ENCODE assay signal across 20 cellular contexts in genomic region chrX:24427747-24428019, GRCh38. TPM values are rescaled to one million over a fixed set of nuclear protein-coding genes. Genes with fewer than 3 reads are reported as not detected.
DNase-seq lines count a peak whose midpoint lies in the region; ATAC-seq and TF ChIP-seq lines count a peak whose summit lies in the region.
"Had no signal": no experiment of that assay in that cellular context is flagged by ENCODE, and none has a peak within 500 bp of the region (broad histone marks: within the 10 kb centered on the region; RNA-seq: fewer than 3 reads in every experiment).

No MANE protein-coding gene starts in this region.

- no peak overlapping the region for H3K27ac Mint-ChIP-seq in MCF 10A (ENCODE audit: low read depth, unreplicated experiment)
- H3K27ac Mint-ChIP-seq in activated CD4-positive, alpha-beta T cell treated with anti-CD3 and anti-CD28 coated beads for 36 hours: no peak overlapping the region
- H3K27ac Mint-ChIP-seq: activated CD4-positive, alpha-beta memory T cell treated with anti-CD3 and anti-CD28 coated beads for 36 hours; GM23338 had no signal

- intact Hi-C loops in breast epithelium (cut with DNase I; ENCODE audit: low total_unique reads) (no loop called here), MCF 10A (cut with micrococcal nuclease) (no loop called here), sigmoid colon (cut with DNase I) (loop anchor here (2.0 kb wide), 2 partner anchors 39 to 67 kb away; no protein-coding TSS in a partner anchor)
- intact Hi-C loops in activated CD4-positive, alpha-beta T cell treated with anti-CD3 and anti-CD28 coated beads for 36 hours (cut with DNase I, micrococcal nuclease): no loop called here

- H3K4me3 ChIP-seq in breast epithelium: no peak overlapping the region
- H3K4me3 ChIP-seq in hepatocyte: no peak overlapping the region
- no peak overlapping the region for H3K4me3 ChIP-seq in sigmoid colon
- no peak overlapping the region for H3K4me3 ChIP-seq in effector memory CD4-positive, alpha-beta T cell (ENCODE audit: insufficient read depth, low read depth, low read length, poor library complexity, severe bottlenecking)
- H3K4me3 ChIP-seq: GM23338, lower lobe of right lung had no signal

- H3K4me3 Mint-ChIP-seq in MCF 10A (ENCODE audit: unreplicated experiment): no peak overlapping the region
- no peak overlapping the region for H3K4me3 Mint-ChIP-seq in activated CD4-positive, alpha-beta T cell treated with anti-CD3 and anti-CD28 coated beads for 36 hours
- H3K4me3 Mint-ChIP-seq: activated CD4-positive, alpha-beta memory T cell treated with anti-CD3 and anti-CD28 coated beads for 36 hours; brain; GM23338 had no signal

- no TSS peak for BruUV-seq in MCF 10A (replicated peaks; lab: Mats Ljungman, UMichigan)

- H3K36me3 Mint-ChIP-seq in MCF 10A (ENCODE audit: insufficient read depth, unreplicated experiment): no peaks in the 10 kb centered on the region
- no peaks in the 10 kb centered on the region for H3K36me3 Mint-ChIP-seq in activated CD4-positive, alpha-beta T cell treated with anti-CD3 and anti-CD28 coated beads for 36 hours (ENCODE audit: low read depth)
- H3K36me3 Mint-ChIP-seq: activated CD4-positive, alpha-beta memory T cell treated with anti-CD3 and anti-CD28 coated beads for 36 hours; brain had no signal

- H3K36me3 ChIP-seq in breast epithelium (no peaks in the 10 kb centered on the region), hepatocyte (replicated peaks; ENCODE audit: insufficient read depth, low read depth) (no peaks in the 10 kb centered on the region), sigmoid colon (no peaks in the 10 kb centered on the region)
- H3K36me3 ChIP-seq in effector memory CD4-positive, alpha-beta T cell (ENCODE audit: control insufficient read depth, insufficient read depth, low read length): no peaks in the 10 kb centered on the region
- H3K36me3 ChIP-seq: lower lobe of right lung had no signal

- no peak for DNase-seq in breast epithelium (ENCODE audit: low spot score in 2 of 2)
- no peak for DNase-seq in MCF 10A (ENCODE audit: unreplicated experiment)
- no peak for DNase-seq in hepatocyte (ENCODE audit: low spot score)
- no peak for DNase-seq in sigmoid colon
- DNase-seq in NCI-H345 (lab: John Stamatoyannopoulos, UW): no peak
- DNase-seq in effector memory CD4-positive, alpha-beta T cell: no peak
- no peak for DNase-seq in activated CD4-positive, alpha-beta T cell treated with anti-CD3 and anti-CD28 coated beads for 36 hours
- no peak for DNase-seq in ecto neural progenitor cell (ENCODE audit: low spot score)
- DNase-seq: activated CD4-positive, alpha-beta memory T cell treated with anti-CD3 and anti-CD28 coated beads for 36 hours; activated CD4-positive, CD25-positive, alpha-beta regulatory T cell; activated effector memory CD4-positive, alpha-beta T cell treated with anti-CD3 and anti-CD28 coated beads, Interleukin-2, amount 50 U/mL, for 16 hours; lower lobe of right lung; NCI-H1092; NCI-H1930; NCI-H226; NCI-H774; stimulated activated CD4-positive, alpha-beta T cell treated with anti-CD3 and anti-CD28 coated beads, Interleukin-12 subunit alpha, Interleukin-12 subunit beta, amount 100 ng/mL, for 4 hours had no signal

- H3K9me3 Mint-ChIP-seq in MCF 10A (ENCODE audit: unreplicated experiment): no peaks in the 10 kb centered on the region
- H3K9me3 Mint-ChIP-seq in activated CD4-positive, alpha-beta T cell treated with anti-CD3 and anti-CD28 coated beads for 36 hours (ENCODE audit: low read depth): no peaks in the 10 kb centered on the region
- H3K9me3 Mint-ChIP-seq: activated CD4-positive, alpha-beta memory T cell treated with anti-CD3 and anti-CD28 coated beads for 36 hours; brain; GM23338 had no signal

- TF ChIP-seq POLR2A in breast epithelium (IDR thresholded peaks at IDR 0.05): no peak
- TF ChIP-seq POLR2A in sigmoid colon (IDR thresholded peaks at IDR 0.05): no peak

- no peak overlapping the region for H3K4me2 ChIP-seq in hepatocyte
- H3K4me2 ChIP-seq: GM23338 had no signal

- peak overlapping the region; percentile 46 to 77 for H3K27ac ChIP-seq in breast epithelium
- peak overlapping the region; percentile 77 for H3K27ac ChIP-seq in hepatocyte
- peak overlapping the region; percentile 53 to 85 (median 77) for H3K27ac ChIP-seq in sigmoid colon
- no peak overlapping the region for H3K27ac ChIP-seq in effector memory CD4-positive, alpha-beta T cell (ENCODE audit: insufficient read depth, low read length, poor library complexity, severe bottlenecking)
- H3K27ac ChIP-seq: 22Rv1, lower lobe of right lung had no signal

- POLR2A ChIA-PET in MCF 10A (lab: Yijun Ruan, JAX): interaction anchor here (0.7 kb wide), 1 partner anchor 94 kb away, joined by 3 read pairs; no protein-coding TSS in a partner anchor
- POLR2A ChIA-PET in activated CD4-positive, alpha-beta T cell treated with anti-CD3 and anti-CD28 coated beads for 36 hours (lab: Charles Lee): no interaction called here

- no peaks in the 10 kb centered on the region for H3K79me2 ChIP-seq in hepatocyte

- H3K27me3 ChIP-seq in breast epithelium (peaks cover 0 to 9% of the 10 kb centered on the region in 2 donors), hepatocyte (no peaks in the 10 kb centered on the region), sigmoid colon (no peaks in the 10 kb centered on the region)
- H3K27me3 ChIP-seq in effector memory CD4-positive, alpha-beta T cell (replicated peaks; ENCODE audit: control insufficient read depth, insufficient read depth, low read length, poor library complexity, severe bottlenecking): no peaks in the 10 kb centered on the region

- H3K27me3 Mint-ChIP-seq in MCF 10A (ENCODE audit: insufficient read depth, unreplicated experiment): peaks cover 55% of the 10 kb centered on the region
- H3K27me3 Mint-ChIP-seq in activated CD4-positive, alpha-beta T cell treated with anti-CD3 and anti-CD28 coated beads for 36 hours: no peaks in the 10 kb centered on the region
- H3K27me3 Mint-ChIP-seq: activated CD4-positive, alpha-beta memory T cell treated with anti-CD3 and anti-CD28 coated beads for 36 hours had no signal

- no peak for TF ChIP-seq CTCF in breast epithelium (IDR thresholded peaks at IDR 0.05)
- no peak for TF ChIP-seq CTCF in MCF 10A (IDR thresholded peaks at IDR 0.05; ENCODE audit: unreplicated experiment)
- no peak for TF ChIP-seq CTCF in hepatocyte (IDR thresholded peaks at IDR 0.05; ENCODE audit: poor library complexity)
- no peak for TF ChIP-seq CTCF in sigmoid colon (IDR thresholded peaks at IDR 0.05)

- H4K20me1 ChIP-seq in hepatocyte (ENCODE audit: insufficient read depth, poor library complexity, severe bottlenecking): no peaks in the 10 kb centered on the region

- no peaks in the 10 kb centered on the region for H3K4me1 Mint-ChIP-seq in MCF 10A (ENCODE audit: insufficient read depth, unreplicated experiment)
- peaks cover 5% of the 10 kb centered on the region for H3K4me1 Mint-ChIP-seq in activated CD4-positive, alpha-beta T cell treated with anti-CD3 and anti-CD28 coated beads for 36 hours
- H3K4me1 Mint-ChIP-seq: brain had no signal

- H3K9me3 ChIP-seq in breast epithelium (no peaks in the 10 kb centered on the region), hepatocyte (ENCODE audit: low read depth) (no peaks in the 10 kb centered on the region), sigmoid colon (no peaks in the 10 kb centered on the region)
- no peaks in the 10 kb centered on the region for H3K9me3 ChIP-seq in effector memory CD4-positive, alpha-beta T cell (ENCODE audit: control insufficient read depth, low read length)
- H3K9me3 ChIP-seq: lower lobe of right lung had no signal

- no peak for TF ChIP-seq EP300 in sigmoid colon (IDR thresholded peaks at IDR 0.05)

- H3K4me1 ChIP-seq in breast epithelium (peaks cover 9 to 13% of the 10 kb centered on the region in 2 donors), hepatocyte (ENCODE audit: insufficient read depth) (peaks cover 16% of the 10 kb centered on the region), sigmoid colon (peaks cover 0 to 43% (median 22%) of the 10 kb centered on the region in 4 donors)
- H3K4me1 ChIP-seq in effector memory CD4-positive, alpha-beta T cell (ENCODE audit: control insufficient read depth, insufficient read depth, low read length, poor library complexity, severe bottlenecking): no peaks in the 10 kb centered on the region
- H3K4me1 ChIP-seq: lower lobe of right lung had no signal

- 62% methylated on average over 1 of the region's 1 CpG for WGBS in hepatocyte (ENCODE audit: low lambda C conversion rate, missing lambda C conversion rate)
- WGBS in sigmoid colon, 2 donors: 3 to 36% methylated on average over 1 of the region's 1 CpG

- H2AFZ ChIP-seq in hepatocyte: no peak overlapping the region
- H2AFZ ChIP-seq: GM23338 had no signal

- ATAC-seq in activated CD4-positive, alpha-beta T cell treated with anti-CD3 and anti-CD28 coated beads for 36 hours: no peak
- ATAC-seq: lower lobe of right lung had no signal

- no peaks in the 10 kb centered on the region for H3K9me2 ChIP-seq in hepatocyte (replicated peaks; ENCODE audit: insufficient read depth)

- CTCF ChIA-PET in MCF 10A (lab: Yijun Ruan, JAX): no interaction called here
- CTCF ChIA-PET in activated CD4-positive, alpha-beta T cell treated with anti-CD3 and anti-CD28 coated beads for 36 hours (lab: Charles Lee): no interaction called here

RNA-seq across cellular contexts. Expression of gene PDK3, which starts 37.4 kb away (rescaled TPM):
- total RNA-seq in breast epithelium: 10 to 100 TPM; 16.0 to 63.8 (median 32.8) TPM
- total RNA-seq in MCF 10A (2022): 1.0 and 1.4 TPM in 2 replicates
- 22.5 and 30.9 TPM in 2 replicates for total RNA-seq in hepatocyte
- polyA plus RNA-seq in hepatocyte: 19.8 and 23.4 TPM in 2 replicates
- total RNA-seq in sigmoid colon: 10 to 100 TPM; 47.6 to 63.2 (median 59.0) TPM
- polyA plus RNA-seq in sigmoid colon: 10 to 100 TPM in 1 of 3 donors, 1 to 10 TPM in 2; 3.6 to 11.1 (median 9.7) TPM
- total RNA-seq in activated CD4-positive, alpha-beta T cell treated with anti-CD3 and anti-CD28 coated beads for 36 hours: 10 to 100 TPM; 47.4 to 47.7 TPM
